In genomic region chr21:45403825-45404725, GRCh38 we compare ENCODE assay signal across 8 cellular contexts. TPM values are rescaled to one million over a fixed set of nuclear protein-coding genes. Genes with fewer than 3 reads are reported as not detected.
DNase-seq lines count a peak whose midpoint lies in the region; ATAC-seq, FAIRE-seq and TF ChIP-seq lines count a peak whose summit lies in the region.

No MANE protein-coding gene starts in this region.

- H3K9me1 ChIP-seq in IMR-90 (ENCODE audit: insufficient read depth, low read length): peaks cover 11% of the 10 kb centered on the region

- no peak for TF ChIP-seq EP300 in A549 (IDR thresholded peaks at IDR 0.05)

- CTCF ChIA-PET in A549 (lab: Yijun Ruan, JAX): no interaction called here
- CTCF ChIA-PET in IMR-90 (lab: Yijun Ruan, JAX): no interaction called here

- TF ChIP-seq RAD21 in A549 (conservative IDR thresholded peaks at IDR 0.05 in 1 of 2, IDR thresholded peaks at IDR 0.05 in 1 of 2) (no peak), IMR-90 (IDR thresholded peaks at IDR 0.05; ENCODE audit: low read length) (no peak)

- H2AK9ac ChIP-seq in IMR-90 (replicated peaks; ENCODE audit: low read depth, low read length, poor library complexity): peak overlapping the region; percentile 95

- H3K4ac ChIP-seq in IMR-90 (ENCODE audit: low read depth, low read length) (peak overlapping the region; percentile 63), mesendoderm (ENCODE audit: low read depth, low read length) (no peak overlapping the region)

- POLR2A ChIA-PET in A549 (lab: Yijun Ruan, JAX): no interaction called here
- POLR2A ChIA-PET in IMR-90 (lab: Charles Lee; ENCODE audit: unreplicated experiment): no interaction called here

- H3K14ac ChIP-seq in IMR-90 (replicated peaks; ENCODE audit: low read depth, low read length): peak overlapping the region; percentile 63; the same call in 1 of the 2 replicates

- H4K91ac ChIP-seq in IMR-90 (ENCODE audit: insufficient read depth, low read depth, low read length): no peak overlapping the region; the same call in 1 of the 2 replicates

- H3K18ac ChIP-seq in IMR-90 (ENCODE audit: low read depth, low read length) (no peak overlapping the region), mesendoderm (ENCODE audit: low read length) (peak overlapping the region; percentile 33)

- H3K27ac ChIP-seq in A549 (peak overlapping the region; percentile 77 to 100), IMR-90 (ENCODE audit: insufficient read depth, low read length) (no peak overlapping the region; the same call in 1 of the 2 replicates), coronary artery (peak overlapping the region; percentile 75 to 98), mesendoderm (ENCODE audit: low read depth, low read length) (peak overlapping the region; percentile 32), vagina (peak overlapping the region; percentile 90)

- H3K79me2 ChIP-seq in mesendoderm (ENCODE audit: control insufficient read depth, insufficient read depth, low read length): peaks cover 27% of the 10 kb centered on the region

- H4K8ac ChIP-seq in IMR-90 (ENCODE audit: low read depth in 2 of 2, low read length in 2 of 2): peak overlapping the region; percentile 41 to 78; a peak in 1 of 4 replicates
- no peak overlapping the region for H4K8ac ChIP-seq in mesendoderm (ENCODE audit: low read depth, low read length)

- H3K23ac ChIP-seq in IMR-90 (ENCODE audit: low read depth, low read length) (peak overlapping the region; percentile 11; the same call in 1 of the 2 replicates), mesendoderm (ENCODE audit: low read length) (no peak overlapping the region)

- H2BK5ac ChIP-seq in IMR-90 (ENCODE audit: low read depth, low read length, poor library complexity, severe bottlenecking) (no peak overlapping the region), mesendoderm (ENCODE audit: low read length) (no peak overlapping the region)

- TF ChIP-seq CTCF in A549 (IDR thresholded peaks at IDR 0.05): no peak
- no peak for TF ChIP-seq CTCF in IMR-90 (conservative IDR thresholded peaks at IDR 0.05; ENCODE audit: low read depth, low read length)
- TF ChIP-seq CTCF in coronary artery (IDR thresholded peaks at IDR 0.05): no peak
- no peak for TF ChIP-seq CTCF in vagina (IDR thresholded peaks at IDR 0.05)

- peak overlapping the region; percentile 82 for H2AK5ac ChIP-seq in IMR-90 (ENCODE audit: low read depth, low read length)
- H2AK5ac ChIP-seq in mesendoderm (ENCODE audit: low read length): no peak overlapping the region

- H3K9ac ChIP-seq in IMR-90 (ENCODE audit: low read depth, low read length) (peak overlapping the region; percentile 73), mesendoderm (ENCODE audit: low read length) (peak overlapping the region; percentile 72)

- TF ChIP-seq POLR2A in A549 (IDR thresholded peaks at IDR 0.05; ENCODE audit: low read length) (no peak), IMR-90 (IDR thresholded peaks at IDR 0.05; ENCODE audit: low read depth, low read length) (no peak), vagina (IDR thresholded peaks at IDR 0.05) (peak in 1 of 2 donors; percentile 59)

- H2BK20ac ChIP-seq in IMR-90 (ENCODE audit: low read depth, low read length): peak overlapping the region; percentile 25; the same call in 1 of the 2 replicates

- H3K4me3 ChIP-seq in A549 (peak overlapping the region; percentile 91), IMR-90 (ENCODE audit: insufficient read depth, low read depth, low read length) (peak overlapping the region; percentile 50), coronary artery (peak overlapping the region; percentile 96), mesendoderm (ENCODE audit: low read length) (peak overlapping the region; percentile 41), vagina (peak overlapping the region; percentile 66)

- DNase-seq in A549 (ENCODE audit: low read depth in 1 of 2, low spot score in 1 of 2) (no peak), IMR-90 (peak; percentile 31), coronary artery (ENCODE audit: low spot score) (no peak), mesendoderm (peak; percentile 94), vagina (ENCODE audit: extremely low spot score in 2 of 2) (no peak), cerebellar nuclear complex (lab: John Stamatoyannopoulos, UW) (no peak), HT-29 (ENCODE audit: low spot score) (no peak)

- H2BK15ac ChIP-seq in IMR-90 (ENCODE audit: low read depth, low read length) (no peak overlapping the region; the same call in 2 of the 3 replicates), mesendoderm (replicated peaks; ENCODE audit: low read depth) (no peak overlapping the region)

- in situ Hi-C loops in IMR-90 (cut with MboI; ENCODE audit: low sequenced_read_pairs): no loop called here

- 86% methylated on average over 25 of the region's 38 CpGs for WGBS in A549 (ENCODE audit: missing lambda C conversion rate)
- 44% methylated on average over 17 of the region's 38 CpGs; no CpG with 5 or more reads in 1 of the 2 experiments for WGBS in IMR-90 (ENCODE audit: extremely low coverage in 2 of 2, insufficient read length in 1 of 2), 2 experiments
- WGBS in mesendoderm (ENCODE audit: extremely low coverage, insufficient coverage, low lambda C conversion rate): no CpG with 5 or more reads among the region's 38 CpGs

- H3K27me3 ChIP-seq in IMR-90 (ENCODE audit: control insufficient read depth, insufficient read depth, low read length): peaks cover 2% of the 10 kb centered on the region
- H3K27me3 ChIP-seq in mesendoderm (ENCODE audit: insufficient read depth, low read length, poor library complexity): no peaks in the 10 kb centered on the region
- H3K27me3 ChIP-seq in vagina: no peaks in the 10 kb centered on the region

- no peak for FAIRE-seq in A549 (lab: Jason Lieb, UNC)

- H3K79me1 ChIP-seq in IMR-90 (ENCODE audit: low read depth in 1 of 2, low read length in 2 of 2) (peaks cover 16 to 30% of the 10 kb centered on the region in 2 experiments), mesendoderm (ENCODE audit: low read length) (peaks cover 7% of the 10 kb centered on the region)

- H3K36me3 ChIP-seq in IMR-90 (ENCODE audit: control insufficient read depth, insufficient read depth, low read length): peaks cover 2% of the 10 kb centered on the region
- H3K36me3 ChIP-seq in mesendoderm (ENCODE audit: control insufficient read depth, insufficient read depth, low read length): peaks cover 2% of the 10 kb centered on the region
- no peaks in the 10 kb centered on the region for H3K36me3 ChIP-seq in vagina

- intact Hi-C loops in IMR-90 (cut with micrococcal nuclease) (no loop called here), vagina (cut with DNase I) (no loop called here)

- H3K56ac ChIP-seq in IMR-90 (ENCODE audit: extremely low read depth, insufficient read depth, low read length) (0 out of 2 replicates have a peak overlapping the region, but pooled peaks have one; percentile 4), mesendoderm (ENCODE audit: low read length) (peak overlapping the region; percentile 86)

- peaks cover 12% of the 10 kb centered on the region; the same call in 2 of the 3 replicates for H3K9me3 ChIP-seq in A549
- H3K9me3 ChIP-seq in IMR-90 (ENCODE audit: control insufficient read depth, insufficient read depth, low read length): peaks cover 7% of the 10 kb centered on the region
- H3K9me3 ChIP-seq in vagina: no peaks in the 10 kb centered on the region

- ATAC-seq in A549: peak in 1 of 2 experiments; percentile 9; a peak in 3 of 6 replicates
- no peak for ATAC-seq in IMR-90 (ENCODE audit: low read depth)
- no peak for ATAC-seq in GM19463 (IDR thresholded peaks at IDR 0.05; ENCODE audit: unreplicated experiment)

- H3K4me1 ChIP-seq in A549 (peaks cover 31% of the 10 kb centered on the region), IMR-90 (ENCODE audit: control insufficient read depth, insufficient read depth, low read length) (peaks cover 17% of the 10 kb centered on the region), mesendoderm (ENCODE audit: control insufficient read depth, low read depth, low read length) (peaks cover 15% of the 10 kb centered on the region), vagina (peaks cover 49% of the 10 kb centered on the region)

- no TSS peak for BruUV-seq in IMR-90 (replicated peaks; lab: Mats Ljungman, UMichigan)

- dilution Hi-C loops in IMR-90 (cut with HindIII; ENCODE audit: low sequenced_read_pairs, unreplicated experiment): no loop called here

- H4K5ac ChIP-seq in IMR-90 (ENCODE audit: low read depth, low read length) (peak overlapping the region; percentile 33; the same call in 1 of the 2 replicates), mesendoderm (ENCODE audit: low read length) (no peak overlapping the region)

- H3K4me2 ChIP-seq in A549: peak overlapping the region; percentile 91
- H3K4me2 ChIP-seq in IMR-90 (ENCODE audit: low read depth, low read length): peak overlapping the region; percentile 73
- peak overlapping the region; percentile 55 for H3K4me2 ChIP-seq in mesendoderm (ENCODE audit: low read length)

- peak overlapping the region; percentile 94 for H2AFZ ChIP-seq in IMR-90 (replicated peaks; ENCODE audit: low read length, poor library complexity)

- peaks cover 30% of the 10 kb centered on the region for H4K20me1 ChIP-seq in IMR-90 (ENCODE audit: insufficient read depth, low read length)

- peak overlapping the region; percentile 40 for H2BK120ac ChIP-seq in IMR-90 (ENCODE audit: low read depth, low read length)
- H2BK120ac ChIP-seq in mesendoderm (ENCODE audit: low read depth, low read length): no peak overlapping the region

TF ChIP-seq in A549, 52 proteins besides CTCF, POLR2A, EP300 and RAD21 (continues in another document):
- no peak for TF ChIP-seq ZNF302 (CRISPR knock-in tag; IDR thresholded peaks at IDR 0.05)
- TF ChIP-seq FOXS1 (CRISPR knock-in tag; IDR thresholded peaks at IDR 0.05): no peak
- no peak for TF ChIP-seq HDAC2 (IDR thresholded peaks at IDR 0.05)

TF ChIP-seq in IMR-90, 13 proteins besides CTCF, POLR2A, EP300 and RAD21 (continues in another document):
- no peak for TF ChIP-seq MXI1 (IDR thresholded peaks at IDR 0.05; ENCODE audit: borderline replicate concordance, low read depth, low read length)

RNA-seq across cellular contexts. Expression of gene COL18A1, which starts 0.9 kb away (rescaled TPM):
- 17.3 and 19.0 TPM in 2 replicates for polyA plus RNA-seq in A549 (2011; rRNA removed)
- polyA plus RNA-seq in A549 (2012; cell fraction: cytosol; rRNA removed): 47.3 and 74.4 TPM in 2 replicates
- polyA plus RNA-seq in A549 (2012; cell fraction: nucleus; rRNA removed): 362 and 470 TPM in 2 replicates
- 76.7 to 89.7 TPM (median 88.4 TPM) in 3 replicates for polyA plus RNA-seq in A549 (2017; fragmentation: RNase III; extraction: RNeasy Plus Mini Kit Qiagen cat#74134 plus additional on column Dnase treatment)
- 8.7 and 14.0 TPM in 2 replicates for polyA minus RNA-seq in A549 (2011; rRNA and poly(A)+ RNA removed)
- 4.3 and 6.7 TPM in 2 replicates for total RNA-seq in IMR-90 (2012; rRNA removed)
- polyA plus RNA-seq in IMR-90 (2012; rRNA removed): 46.7 and 52.6 TPM in 2 replicates
- polyA plus RNA-seq in IMR-90 (2012; cell fraction: cytosol; rRNA removed): 66.0 and 124 TPM in 2 replicates
- polyA plus RNA-seq in IMR-90 (2012; cell fraction: nucleus; rRNA removed; ENCODE audit: low replicate concordance): 136 and 394 TPM in 2 replicates
- 84.0 TPM for polyA plus RNA-seq in mesendoderm (2013, experiment 1 of 2)
- 85.5 TPM for polyA plus RNA-seq in mesendoderm (2013, experiment 2 of 2)
- 86.7 TPM for total RNA-seq in vagina
- total RNA-seq in HT-29 (2014; rRNA removed; shearing (Covaris generic)): 27.7 and 32.2 TPM in 2 replicates

Comparison
In these comparisons a context has a peak if more than half of its experiments do, and no peak if none do; other contexts are left out.
1. DNase-seq: peak in IMR-90 (single experiment) and mesendoderm (single experiment); none in A549 (0 of 2), coronary artery (single experiment), vagina (0 of 2), cerebellar nuclear complex (0 of 2) and HT-29 (single experiment).
2. H3K4me3 ChIP-seq: peak in every context shown above with its lines; median percentile 96 in coronary artery; 91 in A549; 66 in vagina; 50 in IMR-90; 41 in mesendoderm.
3. Peak in every context shown above with its lines, with median percentiles within 50 percentile points of each other: H3K4me2 ChIP-seq.